ENCODE assay signal across 12 cellular contexts in the genomic region with DNA sequence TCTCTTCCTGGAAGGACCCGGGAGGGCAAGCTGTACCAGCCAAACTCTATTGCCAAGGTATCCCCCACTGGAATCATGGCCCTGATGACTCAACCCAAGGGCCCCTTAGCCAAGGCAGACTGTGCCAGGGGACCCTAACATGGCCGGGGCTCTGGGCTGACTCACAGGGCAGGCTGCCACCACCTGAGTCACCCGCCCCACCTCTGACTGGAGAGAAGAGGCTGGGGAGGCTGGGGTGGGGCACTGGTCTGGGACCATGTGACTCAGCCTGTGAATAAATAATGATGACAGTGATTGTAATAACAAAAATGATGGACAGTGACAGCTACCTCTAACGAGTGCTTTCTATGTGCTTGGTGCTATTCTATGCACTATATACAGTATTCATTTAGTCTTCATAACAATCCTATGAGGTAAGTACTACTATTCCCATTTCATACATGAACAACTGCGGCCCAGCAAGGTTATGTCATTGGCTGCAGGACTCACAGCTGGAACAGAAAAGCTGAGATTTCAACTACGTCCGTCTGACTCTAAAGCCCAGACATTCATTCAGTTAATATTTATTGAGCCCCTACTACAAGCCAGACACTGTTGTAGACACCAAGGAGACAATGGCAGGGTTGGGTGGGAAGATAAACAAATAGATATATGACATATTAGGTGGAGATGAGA.
DNase-seq lines count a peak whose midpoint lies in the region; ATAC-seq and TF ChIP-seq lines count a peak whose summit lies in the region.
"Had no signal": no experiment of that assay in that cellular context is flagged by ENCODE, and none has a peak within 500 bp of the region (broad histone marks: within the 10 kb centered on the region; RNA-seq: fewer than 3 reads in every experiment).

No MANE protein-coding gene starts in this region.

- peaks cover 30% of the 10 kb centered on the region for H3K4me1 ChIP-seq in RWPE2 (ENCODE audit: insufficient read depth, poor library complexity, severe bottlenecking)
- H3K4me1 ChIP-seq: HAP-1 had no signal

- peak; percentile 88 for DNase-seq in ELR (ENCODE audit: low read depth)
- DNase-seq in RWPE2 (ENCODE audit: low spot score) = peak; percentile 96
- DNase-seq in fibroblast of pulmonary artery (ENCODE audit: low read depth) = peak; percentile 24
- DNase-seq in retinal pigment epithelial cell (ENCODE audit: low read depth) = peak; percentile 86
- no peak for DNase-seq in NCI-H1417 treated with DMSO at 0.1 percent for 48 hours (lab: John Stamatoyannopoulos, UW)
- DNase-seq in T-cell = no peak
- no peak for DNase-seq in natural killer cell
- DNase-seq: activated naive CD4-positive, alpha-beta T cell treated with Interleukin-2 at 50 U/mL for 16 hours; MM.1S; stimulated activated CD4-positive, alpha-beta T cell treated with anti-CD3 and anti-CD28 coated beads, Interleukin-4, amount 100 ng/mL, for 1 hour had no signal

- CTCF ChIA-PET in T-cell (lab: Charles Lee) = no interaction called here

- H3K4me3 ChIP-seq in RWPE2 (ENCODE audit: severe bottlenecking) (no peak overlapping the region), fibroblast of pulmonary artery (replicated peaks; ENCODE audit: low read depth, low read length) (no peak overlapping the region), retinal pigment epithelial cell (ENCODE audit: low read length) (no peak overlapping the region)
- H3K4me3 ChIP-seq: HAP-1 had no signal

- H3K9me3 Mint-ChIP-seq in T-cell (no peaks in the 10 kb centered on the region), natural killer cell (no peaks in the 10 kb centered on the region)

- intact Hi-C loops in natural killer cell (cut with micrococcal nuclease) = no loop called here

- POLR2A ChIA-PET in T-cell (lab: Charles Lee) = no interaction called here

- peak; percentile 97 for ATAC-seq in RWPE2 (ENCODE audit: low read depth)
- ATAC-seq in T-cell (replicated peaks in 1 of 4) = no peak
- ATAC-seq in GM21390 (IDR thresholded peaks at IDR 0.05; ENCODE audit: unreplicated experiment) = no peak
- ATAC-seq in natural killer cell = no peak

- peak overlapping the region; percentile 40 for H3K27ac ChIP-seq in RWPE2 (ENCODE audit: poor library complexity, severe bottlenecking)

- H3K4me3 Mint-ChIP-seq in T-cell = no peak overlapping the region
- H3K4me3 Mint-ChIP-seq in natural killer cell = no peak overlapping the region

- H3K27me3 ChIP-seq in RWPE2 (ENCODE audit: insufficient read depth, poor library complexity, severe bottlenecking) = no peaks in the 10 kb centered on the region

- no peak for TF ChIP-seq CTCF in RWPE2 (IDR thresholded peaks at IDR 0.05; ENCODE audit: poor library complexity, severe bottlenecking)
- no peak for TF ChIP-seq CTCF in fibroblast of pulmonary artery (IDR thresholded peaks at IDR 0.05; ENCODE audit: low read length, missing control alignments)
- no peak for TF ChIP-seq CTCF in retinal pigment epithelial cell (conservative IDR thresholded peaks at IDR 0.05; ENCODE audit: low read depth, low read length)
- TF ChIP-seq CTCF in natural killer cell (IDR thresholded peaks at IDR 0.05) = no peak

- H3K27ac Mint-ChIP-seq in T-cell (no peak overlapping the region), natural killer cell (no peak overlapping the region)

- no peaks in the 10 kb centered on the region for H3K36me3 ChIP-seq in RWPE2 (ENCODE audit: low read depth)
- H3K36me3 ChIP-seq: HAP-1 had no signal

- H3K4me1 Mint-ChIP-seq in T-cell (no peaks in the 10 kb centered on the region), natural killer cell (no peaks in the 10 kb centered on the region)

- peaks cover 0 to 10% of the 10 kb centered on the region in 2 donors for H3K27me3 Mint-ChIP-seq in T-cell
- H3K27me3 Mint-ChIP-seq in natural killer cell (ENCODE audit: low read depth in 2 of 2) = peaks cover 0 to 14% of the 10 kb centered on the region in 2 donors

- no peaks in the 10 kb centered on the region for H3K9me3 ChIP-seq in RWPE2 (ENCODE audit: severe bottlenecking)
- H3K9me3 ChIP-seq: HAP-1 had no signal

- H3K36me3 Mint-ChIP-seq in T-cell = no peaks in the 10 kb centered on the region
- no peaks in the 10 kb centered on the region for H3K36me3 Mint-ChIP-seq in natural killer cell

Comparison
In these comparisons a context has a peak if more than half of its experiments do, and no peak if none do; other contexts are left out.
1. DNase-seq: peak in ELR (single experiment), RWPE2 (single experiment), fibroblast of pulmonary artery (single experiment) and retinal pigment epithelial cell (single experiment); none in NCI-H1417 treated with DMSO at 0.1 percent for 48 hours (single experiment), T-cell (0 of 34) and natural killer cell (single experiment).